In genomic region chr6:167572106-167572505, GRCh38 we compare ENCODE assay signal across 17 cellular contexts.
"Had no signal": no experiment of that assay in that cellular context is flagged by ENCODE, and none has a peak within 500 bp of the region (broad histone marks: within the 10 kb centered on the region; RNA-seq: fewer than 3 reads in every experiment).

No MANE protein-coding gene starts in this region.

- ATAC-seq: activated CD4-positive, alpha-beta T cell treated with anti-CD3 and anti-CD28 coated beads for 36 hours; activated CD8-positive, alpha-beta T cell treated with anti-CD3 and anti-CD28 coated beads for 36 hours; activated T-cell treated with anti-CD3 and anti-CD28 coated beads, Interleukin-2, amount 50 U/mL, for 4 hours; foreskin keratinocyte; stimulated activated effector memory CD8-positive, alpha-beta T cell treated with anti-CD3 and anti-CD28 coated beads, Interleukin-12 subunit alpha, Interleukin-12 subunit beta, amount 100 ng/mL, for 72 hours; upper lobe of right lung had no signal

- H3K27ac Mint-ChIP-seq: activated CD4-positive, alpha-beta T cell treated with anti-CD3 and anti-CD28 coated beads for 36 hours; activated CD8-positive, alpha-beta T cell treated with anti-CD3 and anti-CD28 coated beads for 36 hours; activated naive CD8-positive, alpha-beta T cell; stimulated activated effector memory CD8-positive, alpha-beta T cell treated with anti-CD3 and anti-CD28 coated beads, Interleukin-12 subunit alpha, Interleukin-12 subunit beta, amount 100 ng/mL, for 72 hours had no signal

- H3K27ac ChIP-seq: brain microvascular endothelial cell, foreskin keratinocyte, upper lobe of right lung had no signal

- H3K4me3 ChIP-seq: ovary, upper lobe of right lung had no signal

- H3K4me3 Mint-ChIP-seq: activated CD4-positive, alpha-beta T cell treated with anti-CD3 and anti-CD28 coated beads for 36 hours; activated CD8-positive, alpha-beta T cell treated with anti-CD3 and anti-CD28 coated beads for 36 hours; activated naive CD8-positive, alpha-beta T cell; activated T-cell treated with anti-CD3 and anti-CD28 coated beads, Interleukin-2, amount 50 U/mL, for 4 hours; stimulated activated effector memory CD8-positive, alpha-beta T cell treated with anti-CD3 and anti-CD28 coated beads, Interleukin-12 subunit alpha, Interleukin-12 subunit beta, amount 100 ng/mL, for 72 hours had no signal

- H3K36me3 Mint-ChIP-seq: activated naive CD8-positive, alpha-beta T cell; stimulated activated effector memory CD8-positive, alpha-beta T cell treated with anti-CD3 and anti-CD28 coated beads, Interleukin-12 subunit alpha, Interleukin-12 subunit beta, amount 100 ng/mL, for 72 hours had no signal

- H3K27me3 Mint-ChIP-seq: activated CD4-positive, alpha-beta T cell treated with anti-CD3 and anti-CD28 coated beads for 36 hours; activated CD8-positive, alpha-beta T cell treated with anti-CD3 and anti-CD28 coated beads for 36 hours had no signal

- H3K36me3 ChIP-seq: brain microvascular endothelial cell, ovary, upper lobe of right lung had no signal

- H3K27me3 ChIP-seq: brain microvascular endothelial cell, foreskin keratinocyte, ovary, upper lobe of right lung had no signal

- H3K4me1 ChIP-seq: foreskin keratinocyte had no signal

- H3K4me1 Mint-ChIP-seq: activated CD4-positive, alpha-beta T cell treated with anti-CD3 and anti-CD28 coated beads for 36 hours; stimulated activated effector memory CD8-positive, alpha-beta T cell treated with anti-CD3 and anti-CD28 coated beads, Interleukin-12 subunit alpha, Interleukin-12 subunit beta, amount 100 ng/mL, for 72 hours had no signal

- H3K9me3 Mint-ChIP-seq: activated CD8-positive, alpha-beta T cell treated with anti-CD3 and anti-CD28 coated beads for 36 hours; activated T-cell treated with anti-CD3 and anti-CD28 coated beads, Interleukin-2, amount 50 U/mL, for 4 hours; stimulated activated effector memory CD8-positive, alpha-beta T cell treated with anti-CD3 and anti-CD28 coated beads, Interleukin-12 subunit alpha, Interleukin-12 subunit beta, amount 100 ng/mL, for 72 hours had no signal

- H3K9me3 ChIP-seq: ovary, upper lobe of right lung had no signal

- DNase-seq: activated CD4-positive, alpha-beta T cell treated with anti-CD3 and anti-CD28 coated beads for 36 hours; activated CD8-positive, alpha-beta T cell treated with anti-CD3 and anti-CD28 coated beads for 36 hours; activated gamma-delta T cell; activated T-cell treated with anti-CD3 and anti-CD28 coated beads, Interleukin-2, amount 50 U/mL, for 4 hours; amniotic stem cell; brain microvascular endothelial cell; effector memory CD4-positive, alpha-beta T cell; foreskin keratinocyte; glutamatergic neuron; kidney glomerular epithelial cell; left ventricle myocardium superior; stimulated activated CD4-positive, alpha-beta T cell treated with anti-CD3 and anti-CD28 coated beads, Interleukin-12 subunit alpha, Interleukin-12 subunit beta, amount 100 ng/mL, for 4 hours; T-helper 2 cell; upper lobe of right lung had no signal
